ENCODE assay signal across 21 cellular contexts in the genomic region with DNA sequence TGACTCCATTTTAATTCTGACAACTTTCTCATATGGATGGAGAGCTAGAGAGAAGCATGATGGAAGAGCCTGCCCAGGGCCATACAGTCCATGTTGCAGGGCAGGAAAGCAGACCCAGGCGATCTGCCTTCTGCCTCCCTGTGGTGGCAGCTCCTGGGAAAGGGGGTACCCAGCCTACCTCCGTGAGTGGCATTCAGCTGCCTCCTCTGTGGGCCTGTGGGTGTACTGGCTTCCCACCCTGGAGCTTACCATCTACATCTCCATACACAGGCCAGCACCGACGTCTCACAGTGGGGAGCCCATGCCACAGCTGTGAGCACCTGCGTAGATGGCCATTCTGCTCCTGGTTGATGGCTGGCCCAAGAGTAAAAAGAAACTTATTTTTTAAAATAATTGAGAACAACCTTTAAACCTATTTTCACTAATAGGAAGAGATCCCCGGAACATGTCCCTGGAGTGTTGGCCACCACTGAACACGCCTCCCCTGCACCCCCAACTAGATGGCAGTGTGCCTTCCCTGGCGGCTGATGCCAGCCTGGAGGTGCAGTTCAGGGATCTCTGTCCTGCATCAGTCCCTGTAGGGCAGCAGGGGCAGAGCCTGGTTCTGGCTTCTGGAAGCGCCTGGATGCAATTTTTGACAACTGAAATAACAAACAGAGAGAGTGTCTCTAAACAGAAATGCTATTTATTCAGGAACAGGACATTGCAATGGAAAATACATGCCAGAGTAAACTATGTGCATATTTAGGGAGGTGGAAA. TPM values are rescaled to one million over a fixed set of nuclear protein-coding genes. Genes with fewer than 3 reads are reported as not detected.
A peak's percentile ranks its signal among the peaks of the same experiment; 100 is the strongest.
DNase-seq lines count a peak whose midpoint lies in the region; ATAC-seq and TF ChIP-seq lines count a peak whose summit lies in the region.
"Had no signal": no experiment of that assay in that cellular context is flagged by ENCODE, and none has a peak within 500 bp of the region (broad histone marks: within the 10 kb centered on the region; RNA-seq: fewer than 3 reads in every experiment).

No MANE protein-coding gene starts in this region.

- peaks cover 26% of the 10 kb centered on the region for H3F3A ChIP-seq in PC-9 (ENCODE audit: insufficient read depth, low read depth)

- CTCF ChIA-PET in PC-9 (lab: Charles Lee): no interaction called here
- CTCF ChIA-PET in CD4-positive, alpha-beta memory T cell (lab: Charles Lee; ENCODE audit: partially characterized antibody): no interaction called here

- H3K36me3 Mint-ChIP-seq in mesothelial cell of epicardium: no peaks in the 10 kb centered on the region
- H3K36me3 Mint-ChIP-seq in CD4-positive, alpha-beta memory T cell: no peaks in the 10 kb centered on the region
- H3K36me3 Mint-ChIP-seq: CD4-positive, CD25-positive, alpha-beta regulatory T cell had no signal

- H3K4me1 ChIP-seq in PC-9 (replicated peaks; ENCODE audit: insufficient read depth) (peaks cover 32% of the 10 kb centered on the region), sigmoid colon (no peaks in the 10 kb centered on the region)
- H3K4me1 ChIP-seq in CD4-positive, alpha-beta memory T cell (ENCODE audit: insufficient read depth, low read length): peaks cover under 1% of the 10 kb centered on the region
- H3K4me1 ChIP-seq: BE2C, Caco-2 had no signal

- no peak for TF ChIP-seq POLR2A in sigmoid colon (IDR thresholded peaks at IDR 0.05)

- 0 out of 2 replicates have a peak overlapping the region, but pooled peaks have one; percentile 56 for H3K4me2 ChIP-seq in PC-9

- no peaks in the 10 kb centered on the region for H3K27me3 ChIP-seq in PC-9 (ENCODE audit: insufficient read depth, low read depth)
- H3K27me3 ChIP-seq in sigmoid colon: no peaks in the 10 kb centered on the region
- H3K27me3 ChIP-seq in CD4-positive, alpha-beta memory T cell (ENCODE audit: insufficient read depth, low read length): no peaks in the 10 kb centered on the region
- H3K27me3 ChIP-seq: BE2C had no signal

- ATAC-seq in left lobe of liver (no peak), GM19023 (IDR thresholded peaks at IDR 0.05; ENCODE audit: unreplicated experiment) (no peak)

- H2AFZ ChIP-seq in PC-9: no peak overlapping the region

- WGBS in sigmoid colon, 2 donors: 87 to 91% methylated on average over 9 of the region's 9 CpGs

- no peaks in the 10 kb centered on the region for H3K79me2 ChIP-seq in PC-9 (ENCODE audit: low read depth)

- no peak for TF ChIP-seq CTCF in PC-9 (conservative IDR thresholded peaks at IDR 0.05)
- TF ChIP-seq CTCF in sigmoid colon (IDR thresholded peaks at IDR 0.05): no peak
- TF ChIP-seq CTCF in mesothelial cell of epicardium (IDR thresholded peaks at IDR 0.05; ENCODE audit: unreplicated experiment): no peak

- H3K4me3 ChIP-seq in PC-9: no peak overlapping the region
- no peak overlapping the region for H3K4me3 ChIP-seq in sigmoid colon
- H3K4me3 ChIP-seq in CD4-positive, alpha-beta memory T cell (ENCODE audit: low read length in 2 of 2): no peak overlapping the region

- intact Hi-C loops in PC-9 (cut with micrococcal nuclease; ENCODE audit: unreplicated experiment) (no loop called here), sigmoid colon (cut with DNase I) (no loop called here)
- intact Hi-C loops in CD4-positive, alpha-beta memory T cell (cut with micrococcal nuclease): no loop called here

- H3K4me3 Mint-ChIP-seq in mesothelial cell of epicardium: no peak overlapping the region
- H3K4me3 Mint-ChIP-seq in CD4-positive, alpha-beta memory T cell: no peak overlapping the region
- H3K4me3 Mint-ChIP-seq: CD4-positive, CD25-positive, alpha-beta regulatory T cell; HFFc6 had no signal

- H3K9me2 ChIP-seq in PC-9 (ENCODE audit: insufficient read depth): no peaks in the 10 kb centered on the region

- no peak for TF ChIP-seq EP300 in sigmoid colon (IDR thresholded peaks at IDR 0.05)

- DNase-seq in activated CD4-positive, alpha-beta T cell treated with anti-CD3 and anti-CD28 coated beads for 1 hour: peak; percentile 4
- DNase-seq in activated CD4-positive, alpha-beta T cell treated with anti-CD3 and anti-CD28 coated beads for 4 hours: no peak
- DNase-seq in PC-9 (no peak), left lobe of liver (ENCODE audit: low spot score) (peak; percentile 39), sigmoid colon (peak; percentile 55), mesothelial cell of epicardium (ENCODE audit: low spot score in 2 of 2, unreplicated experiment in 2 of 2) (no peak)
- DNase-seq in CD4-positive, alpha-beta memory T cell: no peak
- DNase-seq: BE2C; Caco-2; CD4-positive, CD25-positive, alpha-beta regulatory T cell; DMS53; EL; HFFc6; KBM-7; NCI-H1694 treated with DMSO at 0.1 percent for 48 hours; NCI-H510A treated with DMSO at 0.1 percent for 48 hours; NCI-H774; OCI-M1; RPMI8226; SIG-M5 had no signal

- H3K27ac ChIP-seq in PC-9: no peak overlapping the region
- H3K27ac ChIP-seq in sigmoid colon: no peak overlapping the region
- no peak overlapping the region for H3K27ac ChIP-seq in CD4-positive, alpha-beta memory T cell (ENCODE audit: low read depth, low read length)

- no peak overlapping the region for H3K27ac Mint-ChIP-seq in mesothelial cell of epicardium
- H3K27ac Mint-ChIP-seq in CD4-positive, alpha-beta memory T cell: no peak overlapping the region
- H3K27ac Mint-ChIP-seq: CD4-positive, CD25-positive, alpha-beta regulatory T cell; HFFc6 had no signal

- no TSS peak for BruUV-seq in PC-9 (replicated peaks; lab: Mats Ljungman, UMichigan)

- H3K9me3 Mint-ChIP-seq in mesothelial cell of epicardium: no peaks in the 10 kb centered on the region
- no peaks in the 10 kb centered on the region for H3K9me3 Mint-ChIP-seq in CD4-positive, alpha-beta memory T cell
- H3K9me3 Mint-ChIP-seq: CD4-positive, CD25-positive, alpha-beta regulatory T cell; HFFc6 had no signal

- H3K4me1 Mint-ChIP-seq in mesothelial cell of epicardium: no peaks in the 10 kb centered on the region
- peaks cover 0 to under 1% (median under 1%) of the 10 kb centered on the region in 4 donors for H3K4me1 Mint-ChIP-seq in CD4-positive, alpha-beta memory T cell

- POLR2A ChIA-PET in PC-9 (lab: Charles Lee; ENCODE audit: unreplicated experiment): no interaction called here
- POLR2A ChIA-PET in CD4-positive, alpha-beta memory T cell (lab: Charles Lee; ENCODE audit: partially characterized antibody): no interaction called here

- H3K9me3 ChIP-seq in PC-9 (ENCODE audit: insufficient read depth, low read depth) (no peaks in the 10 kb centered on the region), sigmoid colon (no peaks in the 10 kb centered on the region)
- no peaks in the 10 kb centered on the region for H3K9me3 ChIP-seq in CD4-positive, alpha-beta memory T cell (ENCODE audit: control insufficient read depth in 1 of 2, low read length in 2 of 2)
- H3K9me3 ChIP-seq: BE2C, Caco-2 had no signal

- H3K27me3 Mint-ChIP-seq in mesothelial cell of epicardium (ENCODE audit: low read depth): no peaks in the 10 kb centered on the region
- peaks cover 0 to 2% of the 10 kb centered on the region in 2 donors for H3K27me3 Mint-ChIP-seq in CD4-positive, alpha-beta memory T cell

- no peaks in the 10 kb centered on the region for H4K20me1 ChIP-seq in PC-9 (ENCODE audit: insufficient read depth)

- no peaks in the 10 kb centered on the region for H3K36me3 ChIP-seq in PC-9 (ENCODE audit: low read depth)
- no peaks in the 10 kb centered on the region for H3K36me3 ChIP-seq in sigmoid colon
- no peaks in the 10 kb centered on the region for H3K36me3 ChIP-seq in CD4-positive, alpha-beta memory T cell (ENCODE audit: insufficient read depth, low read length)
- H3K36me3 ChIP-seq: BE2C had no signal

RNA-seq across cellular contexts. Expression of gene ANTXRL, which starts 18.1 kb away (rescaled TPM):
- total RNA-seq in PC-9 (2021) (0.26 and 0.58 TPM in 2 replicates), left lobe of liver (not detected), sigmoid colon (not detected), mesothelial cell of epicardium (not detected in 3 replicates)
- not detected for polyA plus RNA-seq in sigmoid colon
- total RNA-seq in CD4-positive, alpha-beta memory T cell: not detected
- not detected for polyA plus RNA-seq in CD4-positive, alpha-beta memory T cell
- total RNA-seq: Caco-2; CD4-positive, CD25-positive, alpha-beta regulatory T cell; HFFc6 had no signal

Comparison
In these comparisons a context has a peak if more than half of its experiments do, and no peak if none do; other contexts are left out.
1. DNase-seq: peak in activated CD4-positive, alpha-beta T cell treated with anti-CD3 and anti-CD28 coated beads for 1 hour (single experiment), left lobe of liver (single experiment) and sigmoid colon (single experiment); none in activated CD4-positive, alpha-beta T cell treated with anti-CD3 and anti-CD28 coated beads for 4 hours (0 of 2), PC-9 (0 of 2), mesothelial cell of epicardium (0 of 2) and CD4-positive, alpha-beta memory T cell (0 of 5).